ENCODE assay signal across 8 cellular contexts in the genomic region with DNA sequence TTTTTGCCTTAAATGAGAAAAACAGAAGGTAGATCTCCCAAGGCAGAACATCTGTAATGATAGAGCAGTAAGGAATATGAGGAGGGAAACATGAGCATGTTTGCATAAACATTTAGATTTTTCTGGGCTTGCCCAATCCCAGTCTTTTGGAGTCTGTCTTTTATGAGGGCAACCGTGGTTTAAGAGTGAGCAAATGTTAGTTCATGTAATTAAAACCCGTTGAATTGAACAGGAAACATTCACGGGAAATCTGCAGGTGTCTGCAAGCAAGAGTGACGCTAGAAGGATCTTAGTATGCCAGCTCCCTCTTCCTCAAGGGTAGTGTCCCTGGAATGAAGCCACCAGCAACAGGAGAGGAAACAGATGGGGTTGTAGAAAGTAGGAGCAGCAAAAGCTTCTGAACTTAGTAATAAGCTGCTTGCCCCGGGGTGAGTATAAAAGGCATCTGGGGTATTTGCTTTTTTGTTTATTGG.
DNase-seq lines count a peak whose midpoint lies in the region; ATAC-seq and TF ChIP-seq lines count a peak whose summit lies in the region.

No MANE protein-coding gene starts in this region.

- peak overlapping the region; percentile 94 for H3K27ac ChIP-seq in colonic mucosa

- H3K4me3 ChIP-seq in colonic mucosa = peak overlapping the region; percentile 8

- H3K36me3 Mint-ChIP-seq in activated CD8-positive, alpha-beta memory T cell treated with anti-CD3 and anti-CD28 coated beads, Interleukin-2, amount 10 ng/mL, durations not matched to agents 7 days and 5 days = no peaks in the 10 kb centered on the region
- H3K36me3 Mint-ChIP-seq in naive B cell = no peaks in the 10 kb centered on the region

- peaks cover under 1% of the 10 kb centered on the region for H3K9me3 Mint-ChIP-seq in activated CD8-positive, alpha-beta memory T cell treated with anti-CD3 and anti-CD28 coated beads, Interleukin-2, amount 10 ng/mL, durations not matched to agents 7 days and 5 days (ENCODE audit: low read depth)
- no peaks in the 10 kb centered on the region for H3K9me3 Mint-ChIP-seq in naive B cell

- H3K27me3 ChIP-seq in colonic mucosa = no peaks in the 10 kb centered on the region

- peak overlapping the region; percentile 28 to 36 for H3K9ac ChIP-seq in colonic mucosa (ENCODE audit: low read depth in 2 of 2, low read length in 2 of 2)

- no peaks in the 10 kb centered on the region for H3K27me3 Mint-ChIP-seq in activated CD8-positive, alpha-beta memory T cell treated with anti-CD3 and anti-CD28 coated beads, Interleukin-2, amount 10 ng/mL, durations not matched to agents 7 days and 5 days
- no peaks in the 10 kb centered on the region for H3K27me3 Mint-ChIP-seq in naive B cell

- CTCF ChIA-PET in activated CD8-positive, alpha-beta memory T cell treated with anti-CD3 and anti-CD28 coated beads, Interleukin-2, amount 10 ng/mL, durations not matched to agents 7 days and 5 days (lab: Charles Lee) = interaction anchor here (0.6 to 5.5 kb wide), 21 partner anchors 8 to 129 kb away, joined by 3 to 47 read pairs (median 4); no protein-coding TSS in a partner anchor

- peak overlapping the region; percentile 99 for H3K27ac Mint-ChIP-seq in activated CD8-positive, alpha-beta memory T cell treated with anti-CD3 and anti-CD28 coated beads, Interleukin-2, amount 10 ng/mL, durations not matched to agents 7 days and 5 days
- H3K27ac Mint-ChIP-seq in naive B cell = peak overlapping the region; percentile 96 to 100 (median 99)

- no peak for DNase-seq in activated CD8-positive, alpha-beta memory T cell treated with anti-CD3 and anti-CD28 coated beads, Interleukin-2, amount 10 ng/mL, durations not matched to agents 7 days and 5 days
- DNase-seq in activated CD8-positive, alpha-beta memory T cell treated with anti-CD3 and anti-CD28 coated beads for 24 hours = no peak
- DNase-seq in NCI-H69 (lab: John Stamatoyannopoulos, UW) (peak; percentile 98), colonic mucosa (peak; percentile 79), naive B cell (no peak)
- DNase-seq in stimulated activated CD4-positive, alpha-beta T cell treated with anti-CD3 and anti-CD28 coated beads, Interleukin-4, amount 100 ng/mL, for 4 hours = no peak
- DNase-seq in stimulated activated CD8-positive, alpha-beta memory T cell treated with anti-CD3 and anti-CD28 coated beads, Interleukin-4, amount 100 ng/mL, for 48 hours = no peak

- intact Hi-C loops in colonic mucosa (cut with DNase I) = loop anchor here (10.0 kb wide), 1 partner anchor 107 kb away; no protein-coding TSS in a partner anchor

- no peak for TF ChIP-seq CTCF in colonic mucosa (IDR thresholded peaks at IDR 0.05)

- peaks cover 74% of the 10 kb centered on the region for H3K4me1 Mint-ChIP-seq in activated CD8-positive, alpha-beta memory T cell treated with anti-CD3 and anti-CD28 coated beads, Interleukin-2, amount 10 ng/mL, durations not matched to agents 7 days and 5 days
- peaks cover 50 to 78% (median 67%) of the 10 kb centered on the region in 3 donors for H3K4me1 Mint-ChIP-seq in naive B cell

- no peak for ATAC-seq in activated CD8-positive, alpha-beta memory T cell treated with anti-CD3 and anti-CD28 coated beads, Interleukin-2, amount 10 ng/mL, durations not matched to agents 7 days and 5 days
- no peak for ATAC-seq in naive B cell (ENCODE audit: low read depth in 2 of 2)
- ATAC-seq in HG02981 (IDR thresholded peaks at IDR 0.05; ENCODE audit: unreplicated experiment) = no peak

- H3K36me3 ChIP-seq in colonic mucosa = no peaks in the 10 kb centered on the region

- no peaks in the 10 kb centered on the region for H3K9me3 ChIP-seq in colonic mucosa

- peaks cover 17% of the 10 kb centered on the region for H3K4me1 ChIP-seq in colonic mucosa

- peak overlapping the region; percentile 74 for H3K4me3 Mint-ChIP-seq in activated CD8-positive, alpha-beta memory T cell treated with anti-CD3 and anti-CD28 coated beads, Interleukin-2, amount 10 ng/mL, durations not matched to agents 7 days and 5 days
- H3K4me3 Mint-ChIP-seq in naive B cell = peak overlapping the region in 7 of 8 donors; percentile 74 to 89 (median 78)

Comparison
In these comparisons a context has a peak if more than half of its experiments do, and no peak if none do; other contexts are left out.
1. DNase-seq: peak in NCI-H69 (single experiment) and colonic mucosa (single experiment); none in activated CD8-positive, alpha-beta memory T cell treated with anti-CD3 and anti-CD28 coated beads, Interleukin-2, amount 10 ng/mL, durations not matched to agents 7 days and 5 days (single experiment), activated CD8-positive, alpha-beta memory T cell treated with anti-CD3 and anti-CD28 coated beads for 24 hours (single experiment), naive B cell (single experiment), stimulated activated CD4-positive, alpha-beta T cell treated with anti-CD3 and anti-CD28 coated beads, Interleukin-4, amount 100 ng/mL, for 4 hours (0 of 2) and stimulated activated CD8-positive, alpha-beta memory T cell treated with anti-CD3 and anti-CD28 coated beads, Interleukin-4, amount 100 ng/mL, for 48 hours (single experiment).